Comparison of ENCODE assay signal across 8 cellular contexts in the genomic region with DNA sequence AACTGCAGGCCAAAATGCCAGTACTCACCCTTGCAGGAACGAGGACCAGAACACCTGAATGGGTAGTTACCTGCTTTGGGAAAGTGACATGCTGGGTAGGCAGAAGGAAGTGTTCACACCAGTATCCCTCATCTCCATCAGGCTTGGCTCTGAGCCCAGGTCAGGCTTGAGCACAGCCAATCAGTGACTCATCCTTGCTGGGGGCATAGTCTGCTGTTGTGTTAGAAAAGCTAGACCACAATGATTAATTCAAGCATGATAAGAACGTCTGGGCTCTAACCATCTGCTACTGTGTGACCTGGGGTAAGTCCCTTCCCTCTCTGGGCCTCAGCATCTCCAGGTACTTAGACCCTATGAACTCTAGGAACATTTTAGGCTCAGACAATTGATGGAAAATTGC.
DNase-seq lines count a peak whose midpoint lies in the region; ATAC-seq, FAIRE-seq and TF ChIP-seq lines count a peak whose summit lies in the region.

No MANE protein-coding gene starts in this region.

- ATAC-seq in left cardiac atrium: peak in 1 of 2 donors; percentile 87
- no peak for ATAC-seq in HG03139 (IDR thresholded peaks at IDR 0.05; ENCODE audit: unreplicated experiment)

- H3K27me3 Mint-ChIP-seq in activated T-helper 1 cell treated with anti-CD3 and anti-CD28 coated beads, Interleukin-12 subunit alpha, Interleukin-12 subunit beta, Interleukin-2, Interleukin-4 antibody, amounts not matched to agents 30 ng/mL and 10 ng/mL and 1 ng/mL, durations not matched to agents 14 hours and 24 hours and 36 hours (ENCODE audit: insufficient read depth): peaks cover 3% of the 10 kb centered on the region
- peaks cover 3% of the 10 kb centered on the region for H3K27me3 Mint-ChIP-seq in activated CD4-positive, alpha-beta memory T cell treated with anti-CD3 and anti-CD28 coated beads for 36 hours

- DNase-seq in HTR-8/SVneo (ENCODE audit: insufficient read length, low spot score) (peak; percentile 45), T1000 (lab: John Stamatoyannopoulos, UW) (peak; percentile 81), left cardiac atrium (peak; percentile 81), stromal cell of bone marrow (ENCODE audit: low read depth) (peak; percentile 80), HEK293T (ENCODE audit: extremely low spot score) (no peak)
- no peak for DNase-seq in activated T-helper 1 cell treated with anti-CD3 and anti-CD28 coated beads, Interleukin-12 subunit alpha, Interleukin-12 subunit beta, Interleukin-2, Interleukin-4 antibody, amounts not matched to agents 30 ng/mL and 10 ng/mL and 1 ng/mL, durations not matched to agents 14 hours and 24 hours and 36 hours (ENCODE audit: low spot score)
- DNase-seq in activated CD4-positive, alpha-beta memory T cell treated with anti-CD3 and anti-CD28 coated beads for 36 hours: no peak

- intact Hi-C loops in left cardiac atrium (cut with DNase I): no loop called here
- intact Hi-C loops in activated T-helper 1 cell treated with anti-CD3 and anti-CD28 coated beads, Interleukin-12 subunit alpha, Interleukin-12 subunit beta, Interleukin-2, Interleukin-4 antibody, amounts not matched to agents 30 ng/mL and 10 ng/mL and 1 ng/mL, durations not matched to agents 14 hours and 24 hours and 36 hours (cut with micrococcal nuclease): no loop called here
- intact Hi-C loops in activated CD4-positive, alpha-beta memory T cell treated with anti-CD3 and anti-CD28 coated beads for 36 hours (cut with micrococcal nuclease): no loop called here

- H3K4me1 Mint-ChIP-seq in activated T-helper 1 cell treated with anti-CD3 and anti-CD28 coated beads, Interleukin-12 subunit alpha, Interleukin-12 subunit beta, Interleukin-2, Interleukin-4 antibody, amounts not matched to agents 30 ng/mL and 10 ng/mL and 1 ng/mL, durations not matched to agents 14 hours and 24 hours and 36 hours (ENCODE audit: low read depth): no peaks in the 10 kb centered on the region
- no peaks in the 10 kb centered on the region for H3K4me1 Mint-ChIP-seq in activated CD4-positive, alpha-beta memory T cell treated with anti-CD3 and anti-CD28 coated beads for 36 hours (ENCODE audit: low read depth)

- H3K4me3 Mint-ChIP-seq in activated T-helper 1 cell treated with anti-CD3 and anti-CD28 coated beads, Interleukin-12 subunit alpha, Interleukin-12 subunit beta, Interleukin-2, Interleukin-4 antibody, amounts not matched to agents 30 ng/mL and 10 ng/mL and 1 ng/mL, durations not matched to agents 14 hours and 24 hours and 36 hours: no peak overlapping the region
- H3K4me3 Mint-ChIP-seq in activated CD4-positive, alpha-beta memory T cell treated with anti-CD3 and anti-CD28 coated beads for 36 hours: no peak overlapping the region

- CTCF ChIA-PET in activated CD4-positive, alpha-beta memory T cell treated with anti-CD3 and anti-CD28 coated beads for 36 hours (lab: Charles Lee): no interaction called here
- CTCF ChIA-PET in HEK293T (lab: Yijun Ruan, JAX): interaction anchor here (0.7 kb wide), 1 partner anchor 9 kb away, joined by 3 read pairs; no protein-coding TSS in a partner anchor

- no peaks in the 10 kb centered on the region for H3K36me3 Mint-ChIP-seq in activated T-helper 1 cell treated with anti-CD3 and anti-CD28 coated beads, Interleukin-12 subunit alpha, Interleukin-12 subunit beta, Interleukin-2, Interleukin-4 antibody, amounts not matched to agents 30 ng/mL and 10 ng/mL and 1 ng/mL, durations not matched to agents 14 hours and 24 hours and 36 hours (ENCODE audit: low read depth)
- no peaks in the 10 kb centered on the region for H3K36me3 Mint-ChIP-seq in activated CD4-positive, alpha-beta memory T cell treated with anti-CD3 and anti-CD28 coated beads for 36 hours

- FAIRE-seq in HTR-8/SVneo (lab: Jason Lieb, UNC): peak; percentile 59

- peaks cover 12% of the 10 kb centered on the region for H3K9me3 Mint-ChIP-seq in activated T-helper 1 cell treated with anti-CD3 and anti-CD28 coated beads, Interleukin-12 subunit alpha, Interleukin-12 subunit beta, Interleukin-2, Interleukin-4 antibody, amounts not matched to agents 30 ng/mL and 10 ng/mL and 1 ng/mL, durations not matched to agents 14 hours and 24 hours and 36 hours
- peaks cover 14% of the 10 kb centered on the region for H3K9me3 Mint-ChIP-seq in activated CD4-positive, alpha-beta memory T cell treated with anti-CD3 and anti-CD28 coated beads for 36 hours

- H3K27ac Mint-ChIP-seq in activated T-helper 1 cell treated with anti-CD3 and anti-CD28 coated beads, Interleukin-12 subunit alpha, Interleukin-12 subunit beta, Interleukin-2, Interleukin-4 antibody, amounts not matched to agents 30 ng/mL and 10 ng/mL and 1 ng/mL, durations not matched to agents 14 hours and 24 hours and 36 hours: no peak overlapping the region
- no peak overlapping the region for H3K27ac Mint-ChIP-seq in activated CD4-positive, alpha-beta memory T cell treated with anti-CD3 and anti-CD28 coated beads for 36 hours

- POLR2A ChIA-PET in activated CD4-positive, alpha-beta memory T cell treated with anti-CD3 and anti-CD28 coated beads for 36 hours (lab: Charles Lee): no interaction called here
- POLR2A ChIA-PET in HEK293T (lab: Yijun Ruan, JAX): no interaction called here

TF ChIP-seq in HEK293T, 16 proteins besides CTCF, POLR2A, EP300 and RAD21:
- TF ChIP-seq SUZ12 (IDR thresholded peaks at IDR 0.05) (no peak), ELF4 (IDR thresholded peaks at IDR 0.05) (no peak), PKNOX1 (IDR thresholded peaks at IDR 0.05) (no peak), ZNF384 (IDR thresholded peaks at IDR 0.05) (no peak), L3MBTL2 (conservative IDR thresholded peaks at IDR 0.05) (no peak), LEF1 (IDR thresholded peaks at IDR 0.05; ENCODE audit: borderline replicate concordance) (no peak), BHLHE40 (IDR thresholded peaks at IDR 0.05; ENCODE audit: borderline replicate concordance) (no peak), CTBP1 (IDR thresholded peaks at IDR 0.05; ENCODE audit: borderline replicate concordance) (no peak), SP1 (IDR thresholded peaks at IDR 0.05) (no peak), HDGF (IDR thresholded peaks at IDR 0.05; ENCODE audit: borderline replicate concordance) (no peak), FOXA1 (IDR thresholded peaks at IDR 0.05) (no peak), TARDBP (IDR thresholded peaks at IDR 0.05) (no peak), NFRKB (IDR thresholded peaks at IDR 0.05) (no peak), FOXM1 (IDR thresholded peaks at IDR 0.05; ENCODE audit: borderline replicate concordance) (no peak), ARNT (IDR thresholded peaks at IDR 0.05) (no peak), FOXK2 (IDR thresholded peaks at IDR 0.05) (no peak)
TF ChIP-seq in HEK293T: peak in this region for 0.

Comparison
In these comparisons a context has a peak if more than half of its experiments do, and no peak if none do; other contexts are left out.
1. DNase-seq: peak in HTR-8/SVneo (single experiment), T1000 (single experiment), left cardiac atrium (single experiment) and stromal cell of bone marrow (single experiment); none in activated T-helper 1 cell treated with anti-CD3 and anti-CD28 coated beads, Interleukin-12 subunit alpha, Interleukin-12 subunit beta, Interleukin-2, Interleukin-4 antibody, amounts not matched to agents 30 ng/mL and 10 ng/mL and 1 ng/mL, durations not matched to agents 14 hours and 24 hours and 36 hours (single experiment), activated CD4-positive, alpha-beta memory T cell treated with anti-CD3 and anti-CD28 coated beads for 36 hours (single experiment) and HEK293T (single experiment).